1 cellular context compared by ENCODE assay signal in the genomic region with DNA sequence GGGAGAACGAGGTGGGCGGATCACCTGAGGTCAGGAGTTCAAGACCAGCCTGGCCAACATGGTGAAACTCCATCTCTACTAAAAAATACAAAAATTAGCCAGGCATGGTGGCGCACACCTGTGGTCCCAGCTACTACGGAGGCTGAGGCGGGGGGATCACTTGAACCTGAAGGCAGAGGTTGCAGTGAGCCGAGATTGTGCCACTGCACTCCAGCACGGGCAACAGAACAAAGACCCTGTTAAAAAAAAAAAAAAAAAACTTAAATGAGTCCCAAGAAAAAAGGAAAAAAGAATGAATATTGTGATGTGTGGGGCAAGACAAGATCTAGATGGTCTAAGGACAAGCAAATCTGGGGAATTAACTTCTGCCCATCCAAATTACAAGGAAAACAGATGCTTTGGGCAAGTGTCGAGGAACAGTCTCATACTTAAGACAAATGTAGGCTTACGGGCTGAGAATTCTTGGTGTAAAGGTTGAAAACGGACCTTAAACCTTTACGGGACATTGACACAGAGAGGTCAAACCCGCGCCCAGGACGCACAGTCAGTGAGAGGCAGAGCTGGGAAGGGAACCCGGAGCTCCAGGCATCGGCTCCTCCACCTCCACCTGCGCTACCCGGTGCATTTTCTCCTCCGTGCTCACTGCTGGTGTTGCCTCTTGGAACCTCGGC.
TF ChIP-seq lines count a peak whose summit lies in the region.

No MANE protein-coding gene starts in this region.

TF ChIP-seq in GM12878, 131 proteins besides CTCF, POLR2A, EP300 and RAD21:
- TF ChIP-seq MLLT1 (IDR thresholded peaks at IDR 0.05) (0 out of 2 replicates have a peak, but pooled peaks have one; percentile 62), TAF1 (IDR thresholded peaks at IDR 0.05; ENCODE audit: borderline replicate concordance, low read depth, low read length) (no peak), NFIC (IDR thresholded peaks at IDR 0.05; ENCODE audit: low read depth, low read length) (no peak), IKZF2 (IDR thresholded peaks at IDR 0.05) (0 out of 4 replicates have a peak, but pooled peaks have one; percentile 21 to 24), SREBF1 (IDR thresholded peaks at IDR 0.05; ENCODE audit: low read length) (no peak), ZNF274 (IDR thresholded peaks at IDR 0.05; ENCODE audit: insufficient read depth, insufficient read length) (no peak)
